ENCODE assay signal across 12 cellular contexts in the genomic region with DNA sequence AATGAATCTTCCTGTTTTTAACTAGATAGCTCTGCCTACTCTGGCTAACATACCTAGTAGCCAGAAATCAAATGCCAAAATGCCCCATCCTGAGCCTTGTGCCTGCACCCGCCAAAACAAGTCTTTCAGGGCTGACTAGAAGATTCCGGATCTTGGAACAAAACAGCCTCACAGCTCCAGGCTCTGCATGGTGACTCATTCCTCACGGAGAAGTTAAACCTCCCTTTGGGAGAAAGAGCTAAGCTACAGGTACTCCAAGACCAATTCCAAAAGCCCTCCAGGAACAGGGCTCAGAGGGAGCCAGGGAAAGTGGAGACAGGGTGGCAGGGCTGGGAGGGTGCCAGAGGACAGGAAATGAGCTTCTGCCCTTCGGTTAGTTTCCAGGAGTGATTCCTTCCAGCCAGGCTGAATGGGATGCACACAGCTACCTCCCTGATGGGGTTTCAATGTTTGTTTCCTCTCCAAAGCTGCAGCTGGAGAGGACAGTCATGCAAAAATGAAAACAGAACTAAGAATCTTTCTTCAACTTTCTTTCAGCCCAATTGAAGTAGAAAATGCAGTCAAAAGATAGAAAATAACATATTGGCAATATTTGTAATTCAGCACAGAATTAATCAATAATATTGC.
DNase-seq lines count a peak whose midpoint lies in the region; ATAC-seq and TF ChIP-seq lines count a peak whose summit lies in the region.
"Had no signal": no experiment of that assay in that cellular context is flagged by ENCODE, and none has a peak within 500 bp of the region (broad histone marks: within the 10 kb centered on the region; RNA-seq: fewer than 3 reads in every experiment).

No MANE protein-coding gene starts in this region.

- no peak overlapping the region for H3K4me3 Mint-ChIP-seq in naive thymus-derived CD4-positive, alpha-beta T cell
- H3K4me3 Mint-ChIP-seq: activated B cell treated with CpG ODN at 0.5 μM for 24 hours had no signal

- WGBS in trophoblast cell (ENCODE audit: extremely low coverage, insufficient coverage, insufficient read length): no CpG with 5 or more reads among the region's 4 CpGs

- H2BK120ac ChIP-seq in trophoblast cell (ENCODE audit: insufficient read depth, low read length, poor library complexity): peak overlapping the region; percentile 67

- H3K27me3 ChIP-seq in trophoblast cell (ENCODE audit: insufficient read depth, low read length) (no peaks in the 10 kb centered on the region), left lung (no peaks in the 10 kb centered on the region)
- H3K27me3 ChIP-seq in naive thymus-derived CD4-positive, alpha-beta T cell (ENCODE audit: control insufficient read depth in 2 of 2, insufficient read depth in 2 of 2, low read length in 2 of 2): no peaks in the 10 kb centered on the region
- H3K27me3 ChIP-seq: upper lobe of left lung had no signal

- no peak overlapping the region for H3K18ac ChIP-seq in trophoblast cell (ENCODE audit: low read length)

- H4K12ac ChIP-seq in trophoblast cell (ENCODE audit: low read depth, low read length): no peak overlapping the region

- H4K91ac ChIP-seq in trophoblast cell (ENCODE audit: low read depth, low read length): peak overlapping the region; percentile 68

- peak overlapping the region; percentile 50 for H4K8ac ChIP-seq in trophoblast cell (ENCODE audit: low read depth, low read length)

- peaks cover 0 to 4% (median 0%) of the 10 kb centered on the region in 7 donors for H3K4me1 Mint-ChIP-seq in naive thymus-derived CD4-positive, alpha-beta T cell
- H3K4me1 Mint-ChIP-seq: activated B cell treated with CpG ODN at 0.5 μM for 24 hours had no signal

- intact Hi-C loops in left lung (cut with DNase I): no loop called here
- intact Hi-C loops in naive thymus-derived CD4-positive, alpha-beta T cell (cut with micrococcal nuclease): no loop called here

- H3K36me3 Mint-ChIP-seq in naive thymus-derived CD4-positive, alpha-beta T cell: no peaks in the 10 kb centered on the region

- H3K27ac Mint-ChIP-seq in naive thymus-derived CD4-positive, alpha-beta T cell: no peak overlapping the region
- H3K27ac Mint-ChIP-seq: activated B cell treated with CpG ODN at 0.5 μM for 24 hours had no signal

- H3K4me3 ChIP-seq in fibroblast of pulmonary artery (replicated peaks; ENCODE audit: low read depth, low read length) (no peak overlapping the region), trophoblast cell (ENCODE audit: low read depth, low read length) (no peak overlapping the region), left lung (no peak overlapping the region)
- no peak overlapping the region for H3K4me3 ChIP-seq in naive thymus-derived CD4-positive, alpha-beta T cell (ENCODE audit: low read length)
- H3K4me3 ChIP-seq: upper lobe of left lung had no signal

- peaks cover 14 to 24% of the 10 kb centered on the region in 2 experiments for H3K4me1 ChIP-seq in trophoblast cell (ENCODE audit: control insufficient read depth in 1 of 2, insufficient read depth in 2 of 2, low read length in 2 of 2)
- H3K4me1 ChIP-seq in left lung: peaks cover 0 to 2% of the 10 kb centered on the region in 2 donors
- H3K4me1 ChIP-seq in naive thymus-derived CD4-positive, alpha-beta T cell (ENCODE audit: control insufficient read depth in 2 of 2, insufficient read depth in 2 of 2, low read length in 2 of 2): no peaks in the 10 kb centered on the region

- peak overlapping the region; percentile 59 for H3K27ac ChIP-seq in RWPE1
- no peak overlapping the region for H3K27ac ChIP-seq in trophoblast cell (ENCODE audit: low read depth, low read length)
- no peak overlapping the region for H3K27ac ChIP-seq in left lung
- no peak overlapping the region for H3K27ac ChIP-seq in naive thymus-derived CD4-positive, alpha-beta T cell (ENCODE audit: low read depth, low read length)
- H3K27ac ChIP-seq: upper lobe of left lung had no signal

- no peak overlapping the region for H3K4ac ChIP-seq in trophoblast cell (ENCODE audit: low read depth, low read length)

- no peak overlapping the region for H2BK12ac ChIP-seq in trophoblast cell (ENCODE audit: low read length)

- H3K36me3 ChIP-seq in trophoblast cell (ENCODE audit: control insufficient read depth in 1 of 2, insufficient read depth in 2 of 2, low read length in 2 of 2) (no peaks in the 10 kb centered on the region), left lung (no peaks in the 10 kb centered on the region)
- H3K36me3 ChIP-seq in naive thymus-derived CD4-positive, alpha-beta T cell (ENCODE audit: control insufficient read depth in 2 of 3, insufficient read depth in 3 of 3, low read length in 3 of 3): no peaks in the 10 kb centered on the region
- H3K36me3 ChIP-seq: upper lobe of left lung had no signal

- POLR2A ChIA-PET in RWPE1 (lab: Yijun Ruan, JAX; ENCODE audit: low non-redundant PET): no interaction called here
- POLR2A ChIA-PET in naive thymus-derived CD4-positive, alpha-beta T cell (lab: Charles Lee): no interaction called here

- H3K9me3 ChIP-seq in trophoblast cell (ENCODE audit: insufficient read depth, low read depth, low read length) (peaks cover 3% of the 10 kb centered on the region), left lung (no peaks in the 10 kb centered on the region)
- no peaks in the 10 kb centered on the region for H3K9me3 ChIP-seq in naive thymus-derived CD4-positive, alpha-beta T cell (ENCODE audit: control insufficient read depth in 2 of 3, low read length in 3 of 3)
- H3K9me3 ChIP-seq: upper lobe of left lung had no signal

- no peak overlapping the region for H3K23ac ChIP-seq in trophoblast cell (ENCODE audit: low read length)

- DNase-seq in COLO829 (ENCODE audit: low spot score): peak; percentile 76
- peak; percentile 72 for DNase-seq in RWPE1 (ENCODE audit: low spot score)
- peak; percentile 16 for DNase-seq in fibroblast of pulmonary artery (ENCODE audit: low read depth)
- peak; percentile 65 to 83 for DNase-seq in trophoblast cell
- DNase-seq in stimulated activated CD4-positive, alpha-beta T cell treated with anti-CD3 and anti-CD28 coated beads, Interleukin-12 subunit alpha, Interleukin-12 subunit beta, amount 100 ng/mL, for 4 hours: no peak
- no peak for DNase-seq in left lung
- no peak for DNase-seq in naive thymus-derived CD4-positive, alpha-beta T cell
- DNase-seq: activated B cell treated with CpG ODN at 0.5 μM for 24 hours; NCI-H187; stimulated activated CD4-positive, alpha-beta T cell treated with anti-CD3 and anti-CD28 coated beads, Interleukin-4, amount 100 ng/mL, for 24 hours; upper lobe of left lung had no signal

- no peak for ATAC-seq in GM19452 (IDR thresholded peaks at IDR 0.05; ENCODE audit: unreplicated experiment)
- no peak for ATAC-seq in left lung
- ATAC-seq in naive thymus-derived CD4-positive, alpha-beta T cell: no peak

- H3K27me3 Mint-ChIP-seq in naive thymus-derived CD4-positive, alpha-beta T cell: peaks cover 0 to 7% (median 0%) of the 10 kb centered on the region in 5 donors

- H3K79me1 ChIP-seq in trophoblast cell (ENCODE audit: low read length): peaks cover 9% of the 10 kb centered on the region

- no peak overlapping the region for H3K9ac ChIP-seq in trophoblast cell (ENCODE audit: low read length)

- CTCF ChIA-PET in RWPE1 (lab: Yijun Ruan, JAX): interaction anchor here (0.6 to 1.0 kb wide), 3 partner anchors 57 to 488 kb away, joined by 3 to 4 read pairs (median 3); no protein-coding TSS in a partner anchor
- CTCF ChIA-PET in naive thymus-derived CD4-positive, alpha-beta T cell (lab: Charles Lee): no interaction called here

- no peaks in the 10 kb centered on the region for H3K9me3 Mint-ChIP-seq in naive thymus-derived CD4-positive, alpha-beta T cell
- H3K9me3 Mint-ChIP-seq: activated B cell treated with CpG ODN at 0.5 μM for 24 hours had no signal

- no peaks in the 10 kb centered on the region for H3K79me2 ChIP-seq in trophoblast cell (ENCODE audit: control insufficient read depth, insufficient read depth, low read length, poor library complexity)

- H3K4me2 ChIP-seq in trophoblast cell (ENCODE audit: low read length): no peak overlapping the region

- no peak overlapping the region for H3K14ac ChIP-seq in trophoblast cell (ENCODE audit: low read length)

- no peak overlapping the region for H2AK5ac ChIP-seq in trophoblast cell (ENCODE audit: low read length)

- TF ChIP-seq CTCF in RWPE1 (conservative IDR thresholded peaks at IDR 0.05; ENCODE audit: low read depth) (no peak), fibroblast of pulmonary artery (IDR thresholded peaks at IDR 0.05; ENCODE audit: low read length, missing control alignments) (no peak), left lung (IDR thresholded peaks at IDR 0.05) (no peak)

- H2AFZ ChIP-seq in trophoblast cell (ENCODE audit: insufficient read depth, low read length, poor library complexity): no peak overlapping the region

- no peak overlapping the region for H2BK5ac ChIP-seq in trophoblast cell (ENCODE audit: low read depth, low read length, poor library complexity)

Comparison
In these comparisons a context has a peak if more than half of its experiments do, and no peak if none do; other contexts are left out.
1. DNase-seq: peak in COLO829 (single experiment), RWPE1 (single experiment), fibroblast of pulmonary artery (single experiment) and trophoblast cell (2 of 2); none in stimulated activated CD4-positive, alpha-beta T cell treated with anti-CD3 and anti-CD28 coated beads, Interleukin-12 subunit alpha, Interleukin-12 subunit beta, amount 100 ng/mL, for 4 hours (single experiment), left lung (0 of 2) and naive thymus-derived CD4-positive, alpha-beta T cell (0 of 9).